ENCODE assay signal across 34 cellular contexts in genomic region chr2:36606925-36607324, GRCh38.
"Had no signal": no experiment of that assay in that cellular context is flagged by ENCODE, and none has a peak within 500 bp of the region (broad histone marks: within the 10 kb centered on the region; RNA-seq: fewer than 3 reads in every experiment).

No MANE protein-coding gene starts in this region.

- H3K4me2 ChIP-seq: KMS-11 had no signal

- H3K27me3 ChIP-seq: MG63 had no signal

- DNase-seq: Karpas-422, Kasumi-1, MG63, MM.1S, MV-4-11, NCI-H1048, NCI-H1092, NCI-H1092 treated with DMSO at 0.1 percent for 48 hours, NCI-H1105, NCI-H1105 treated with DMSO at 0.1 percent for 48 hours, NCI-H1417, NCI-H1417 treated with DMSO at 0.1 percent for 48 hours, NCI-H1436, NCI-H1436 treated with DMSO at 0.1 percent for 48 hours, NCI-H146, NCI-H1694, NCI-H1694 treated with DMSO at 0.1 percent for 48 hours, NCI-H187, NCI-H187 treated with DMSO at 0.1 percent for 48 hours, NCI-H1930, NCI-H2029, NCI-H2029 treated with DMSO at 0.1 percent for 48 hours, NCI-H2081, NCI-H2081 treated with DMSO at 0.1 percent for 48 hours, NCI-H2107, NCI-H2171, NCI-H2171 treated with DMSO at 0.1 percent for 48 hours, NCI-H2227 treated with DMSO at 0.1 percent for 48 hours, NCI-H226, NCI-H345, NCI-H446, NCI-H446 treated with DMSO at 0.1 percent for 48 hours, NCI-H510A had no signal

- H3K36me3 ChIP-seq: MG63 had no signal

- H3K9me3 ChIP-seq: MG63 had no signal

- H3K4me3 ChIP-seq: MG63 had no signal

- H3K27ac ChIP-seq: KMS-11 had no signal
